ENCODE assay signal across 8 cellular contexts in genomic region chr7:92621641-92622429, GRCh38. TPM values are rescaled to one million over a fixed set of nuclear protein-coding genes. Genes with fewer than 3 reads are reported as not detected.
A peak's percentile ranks its signal among the peaks of the same experiment; 100 is the strongest.
DNase-seq lines count a peak whose midpoint lies in the region; ATAC-seq, FAIRE-seq and TF ChIP-seq lines count a peak whose summit lies in the region.

No MANE protein-coding gene starts in this region.

- peak overlapping the region; percentile 51 for H3K27ac ChIP-seq in SJCRH30
- H3K27ac ChIP-seq in keratinocyte (ENCODE audit: control insufficient read depth, insufficient read depth, low read length) = peak overlapping the region; percentile 93
- no peak overlapping the region for H3K27ac ChIP-seq in GM23338 (ENCODE audit: low read depth)

- dilution Hi-C loops in keratinocyte (cut with MboI; ENCODE audit: extremely low pct_ligation_motif_present, low sequenced_read_pairs) = no loop called here

- no peaks in the 10 kb centered on the region for H3K36me3 Mint-ChIP-seq in GM23338 (ENCODE audit: low read depth)

- H3K4me2 ChIP-seq in keratinocyte (ENCODE audit: control insufficient read depth, extremely low read depth, insufficient read depth, low read depth, low read length) = peak overlapping the region; percentile 71
- H3K4me2 ChIP-seq in GM23338 = no peak overlapping the region

- peak in 1 of 2 experiments; percentile 59 for DNase-seq in SJCRH30
- DNase-seq in keratinocyte (ENCODE audit: low read depth, low spot score) = no peak
- no peak for DNase-seq in effector CD4-positive, alpha-beta T cell
- DNase-seq in NCI-H146 (lab: John Stamatoyannopoulos, UW) = no peak
- no peak for DNase-seq in GM23338 (ENCODE audit: low spot score)

- H3K4me1 ChIP-seq in SJCRH30 (peaks cover 45% of the 10 kb centered on the region), keratinocyte (ENCODE audit: control insufficient read depth, extremely low read depth, insufficient read depth, low read length) (peaks cover 47% of the 10 kb centered on the region), GM23338 (ENCODE audit: insufficient read depth) (no peaks in the 10 kb centered on the region)

- H3K9me1 ChIP-seq in keratinocyte (ENCODE audit: control insufficient read depth, extremely low read depth, insufficient read depth, low read length) = no peaks in the 10 kb centered on the region

- H2AFZ ChIP-seq in keratinocyte (ENCODE audit: control insufficient read depth, low read length) (no peak overlapping the region), GM23338 (no peak overlapping the region)

- H3K9me3 Mint-ChIP-seq in GM23338 = no peaks in the 10 kb centered on the region

- H3K79me2 ChIP-seq in keratinocyte (ENCODE audit: control insufficient read depth, insufficient read depth, low read length) (peaks cover 49% of the 10 kb centered on the region), GM23338 (replicated peaks; ENCODE audit: insufficient read depth) (no peaks in the 10 kb centered on the region)

- H3K4me3 ChIP-seq in SJCRH30 = no peak overlapping the region
- H3K4me3 ChIP-seq in keratinocyte (ENCODE audit: control insufficient read depth in 2 of 3, extremely low read depth in 1 of 3, insufficient read depth in 2 of 3, low read depth in 1 of 3, low read length in 3 of 3) = peak overlapping the region in 2 of 3 experiments; percentile 18 to 19
- no peak overlapping the region for H3K4me3 ChIP-seq in GM23338

- no peaks in the 10 kb centered on the region for H3K9me3 ChIP-seq in SJCRH30 (replicated peaks)
- H3K9me3 ChIP-seq in keratinocyte (ENCODE audit: control insufficient read depth, low read depth, low read length) = no peaks in the 10 kb centered on the region

- peak overlapping the region; percentile 47 for H3K9ac ChIP-seq in keratinocyte (ENCODE audit: control insufficient read depth, extremely low read depth, insufficient read depth, low read length)

- FAIRE-seq in keratinocyte (lab: Jason Lieb, UNC) = no peak

- TF ChIP-seq CTCF in keratinocyte (optimal IDR thresholded peaks at IDR 0.05 in 1 of 3, IDR thresholded peaks at IDR 0.05 in 1 of 3, conservative IDR thresholded peaks at IDR 0.05 in 1 of 3; ENCODE audit: extremely low read depth in 1 of 3, insufficient read depth in 2 of 3, low read length in 3 of 3) (no peak), GM23338 (conservative IDR thresholded peaks at IDR 0.05; ENCODE audit: low read depth in 2 of 2) (no peak)

- H3K9me2 ChIP-seq in GM23338 (ENCODE audit: insufficient read depth) = no peaks in the 10 kb centered on the region

- H3K4me3 Mint-ChIP-seq in GM23338 = no peak overlapping the region

- ATAC-seq in GM18511 (IDR thresholded peaks at IDR 0.05; ENCODE audit: unreplicated experiment) = peak; percentile 72
- peak; percentile 61 for ATAC-seq in HG02610 (IDR thresholded peaks at IDR 0.05; ENCODE audit: unreplicated experiment)
- no peak for ATAC-seq in GM19328 (IDR thresholded peaks at IDR 0.05; ENCODE audit: unreplicated experiment)
- ATAC-seq in GM23338 = no peak

- H3K4me1 Mint-ChIP-seq in GM23338 = peaks cover 2% of the 10 kb centered on the region; the same call in 1 of the 3 replicates

- H3K27ac Mint-ChIP-seq in GM23338 = no peak overlapping the region

- no peaks in the 10 kb centered on the region for H3K27me3 Mint-ChIP-seq in GM23338 (ENCODE audit: insufficient read depth, low read depth, poor library complexity)

- no peaks in the 10 kb centered on the region for H4K20me1 ChIP-seq in keratinocyte (ENCODE audit: control insufficient read depth, extremely low read depth, insufficient read depth, low read length)
- no peaks in the 10 kb centered on the region for H4K20me1 ChIP-seq in GM23338 (replicated peaks; ENCODE audit: insufficient read depth)

- no peaks in the 10 kb centered on the region for H3F3A ChIP-seq in GM23338 (replicated peaks; ENCODE audit: low read depth)

- H3K27me3 ChIP-seq in SJCRH30 (no peaks in the 10 kb centered on the region), keratinocyte (ENCODE audit: control insufficient read depth, extremely low read depth, insufficient read depth, low read length) (no peaks in the 10 kb centered on the region), GM23338 (ENCODE audit: insufficient read depth) (no peaks in the 10 kb centered on the region)

- H3K36me3 ChIP-seq in SJCRH30 = peaks cover 47% of the 10 kb centered on the region
- peaks cover 9 to 20% of the 10 kb centered on the region in 2 experiments for H3K36me3 ChIP-seq in keratinocyte (ENCODE audit: control insufficient read depth in 2 of 2, extremely low read depth in 1 of 2, insufficient read depth in 2 of 2, low read length in 2 of 2)
- no peaks in the 10 kb centered on the region for H3K36me3 ChIP-seq in GM23338 (ENCODE audit: insufficient read depth)

TF ChIP-seq in GM23338, 12 proteins besides CTCF, POLR2A, EP300 and RAD21 (continues in another document):
- no peak for TF ChIP-seq STAT1 (IDR thresholded peaks at IDR 0.05; ENCODE audit: unreplicated experiment)
- TF ChIP-seq ETS1 (IDR thresholded peaks at IDR 0.05) = no peak
- no peak for TF ChIP-seq NANOG (IDR thresholded peaks at IDR 0.05; ENCODE audit: borderline replicate concordance)
- no peak for TF ChIP-seq ZNF114 (CRISPR knock-in tag; IDR thresholded peaks at IDR 0.05)
- TF ChIP-seq ZNF331 (CRISPR knock-in tag; IDR thresholded peaks at IDR 0.05; ENCODE audit: low read depth) = no peak
- TF ChIP-seq POLR2AphosphoS5 (IDR thresholded peaks at IDR 0.05; ENCODE audit: low read depth) = no peak
- TF ChIP-seq CREB1 (CRISPR knock-in tag; IDR thresholded peaks at IDR 0.05; ENCODE audit: low read depth) = no peak

RNA-seq across cellular contexts. Expression of gene FAM133B, which starts 31.6 kb away (rescaled TPM):
- total RNA-seq in SJCRH30 (2014; rRNA removed; shearing (Covaris generic)) = 50.2 and 66.6 TPM in 2 replicates
- 12.4 to 24.0 TPM (median 17.3 TPM) in 3 replicates for polyA plus RNA-seq in keratinocyte
- polyA plus RNA-seq in keratinocyte (2011; ENCODE audit: low read depth) = 108 TPM
- polyA plus RNA-seq in keratinocyte (2011; cell fraction: cytosol; rRNA removed) = 9.4 and 13.4 TPM in 2 replicates
- 14.8 and 21.7 TPM in 2 replicates for polyA plus RNA-seq in keratinocyte (2011; cell fraction: nucleus; rRNA removed)
- polyA plus RNA-seq in keratinocyte (2012; ENCODE audit: low replicate concordance) = 17.9 and 20.4 TPM in 2 replicates
- 1.3 to 11.4 TPM (median 3.8 TPM) in 3 replicates for polyA minus RNA-seq in keratinocyte
- polyA minus RNA-seq in keratinocyte (2011; cell fraction: cytosol; rRNA and poly(A)+ RNA removed) = 6.5 TPM
- 8.1 and 19.2 TPM in 2 replicates for polyA minus RNA-seq in keratinocyte (2011; cell fraction: nucleus; rRNA and poly(A)+ RNA removed)
- 36.9 and 38.4 TPM in 2 replicates for total RNA-seq in GM23338 (2014; rRNA removed; shearing (Covaris generic))
- 180 and 183 TPM in 2 replicates for polyA plus RNA-seq in GM23338 (2016; fragmentation: Nextera tagmentation; extraction: Ambion mirVana)

Comparison
In these comparisons a context has a peak if more than half of its experiments do, and no peak if none do; other contexts are left out.
1. ATAC-seq: peak in GM18511 (single experiment) and HG02610 (single experiment); none in GM19328 (single experiment) and GM23338 (single experiment).
2. H3K4me3 ChIP-seq: peak in keratinocyte (2 of 3); none in SJCRH30 (single experiment) and GM23338 (single experiment).